Comparison of ENCODE assay signal across 1 cellular context in the genomic region with DNA sequence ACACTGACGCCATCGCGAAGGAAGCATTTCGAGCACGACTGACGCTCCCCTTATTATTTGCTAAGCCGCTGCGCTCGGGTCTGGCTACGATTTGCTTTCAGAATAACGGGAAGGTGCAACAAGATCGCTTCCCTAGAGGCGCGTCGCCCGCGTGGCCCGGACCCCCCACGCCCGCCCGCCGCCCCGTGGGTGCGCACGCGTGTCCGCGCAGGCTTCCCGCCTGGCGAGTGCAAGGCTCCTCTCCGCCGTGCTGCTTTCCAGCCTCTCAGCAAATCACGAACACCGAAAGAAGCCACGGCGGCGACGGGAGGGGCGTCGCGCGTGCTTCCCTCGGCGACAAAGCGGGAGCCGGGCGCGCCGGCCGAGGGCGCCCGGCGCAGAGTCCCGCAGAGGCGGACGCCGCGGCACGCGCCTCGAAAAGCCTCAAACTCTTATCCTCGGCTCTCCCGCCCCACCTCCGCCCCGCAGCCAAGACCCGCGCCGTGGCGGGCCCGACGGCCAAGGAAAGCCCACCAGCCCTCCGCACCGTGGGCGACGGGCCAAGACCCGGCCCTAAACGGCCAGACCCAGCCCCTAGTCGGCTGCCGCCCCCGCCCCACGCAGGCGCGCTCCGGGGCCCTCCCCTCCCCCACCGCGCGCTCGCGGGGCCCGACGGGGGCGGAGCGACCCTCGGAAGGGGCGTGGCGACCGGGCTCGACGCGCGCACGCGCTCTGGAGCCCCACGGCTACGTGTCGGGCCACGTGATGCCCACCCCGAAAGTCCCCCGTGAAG.
A peak's percentile ranks its signal among the peaks of the same experiment; 100 is the strongest.
TF ChIP-seq lines count a peak whose summit lies in the region.

No MANE protein-coding gene starts in this region.

TF ChIP-seq in GM12878, 131 proteins besides CTCF, POLR2A, EP300 and RAD21 (continued from another document and continues in another):
- TF ChIP-seq TBL1XR1 (IDR thresholded peaks at IDR 0.05; ENCODE audit: low read depth, low read length) (no peak), POLR2AphosphoS5 (IDR thresholded peaks at IDR 0.05; ENCODE audit: low read length) (0 out of 2 replicates have a peak, but pooled peaks have one; percentile 48), SMAD1 (IDR thresholded peaks at IDR 0.05; ENCODE audit: low read depth, partially characterized antibody) (no peak), IKZF2 (IDR thresholded peaks at IDR 0.05) (peak; percentile 37 to 56; a peak in 2 of 4 replicates), SUZ12 (IDR thresholded peaks at IDR 0.05; ENCODE audit: unreplicated experiment) (no peak), BCL11A (IDR thresholded peaks at IDR 0.05; ENCODE audit: low read depth, low read length) (no peak), LARP7 (IDR thresholded peaks at IDR 0.05) (peak; percentile 78), ZNF622 (IDR thresholded peaks at IDR 0.05) (no peak), SREBF1 (IDR thresholded peaks at IDR 0.05; ENCODE audit: low read length) (no peak), YBX1 (IDR thresholded peaks at IDR 0.05) (no peak), MEF2B (IDR thresholded peaks at IDR 0.05; ENCODE audit: partially characterized antibody, poor library complexity, severe bottlenecking) (no peak), ESRRA (IDR thresholded peaks at IDR 0.05; ENCODE audit: low read length) (no peak), ETV6 (conservative IDR thresholded peaks at IDR 0.05 in 1 of 2, IDR thresholded peaks at IDR 0.05 in 1 of 2; ENCODE audit: borderline replicate concordance in 1 of 2, low read depth in 1 of 2) (0 out of 4 replicates have a peak, but pooled peaks of 1 of the 2 experiments have one; percentile 11), TAF1 (IDR thresholded peaks at IDR 0.05; ENCODE audit: borderline replicate concordance, low read depth, low read length) (0 out of 2 replicates have a peak, but pooled peaks have one; percentile 11), EED (IDR thresholded peaks at IDR 0.05; ENCODE audit: low read depth) (peak; percentile 50; the same call in 1 of the 2 replicates), CBFB (IDR thresholded peaks at IDR 0.05; ENCODE audit: low read depth) (no peak), SMAD5 (IDR thresholded peaks at IDR 0.05; ENCODE audit: low read depth) (peak; percentile 38; the same call in 1 of the 2 replicates), BHLHE40 (IDR thresholded peaks at IDR 0.05; ENCODE audit: borderline replicate concordance in 1 of 2, low read depth in 2 of 2, low read length in 1 of 2) (peak; percentile 24 to 89; a peak in 3 of 4 replicates), HDAC2 (IDR thresholded peaks at IDR 0.05) (0 out of 2 replicates have a peak, but pooled peaks have one; percentile 73), STAT3 (IDR thresholded peaks at IDR 0.05; ENCODE audit: low read depth, low read length) (no peak), ZNF384 (IDR thresholded peaks at IDR 0.05; ENCODE audit: borderline replicate concordance, low read depth, low read length) (no peak), SRF (IDR thresholded peaks at IDR 0.05; ENCODE audit: low read depth in 2 of 2, low read length in 2 of 2) (no peak), RB1 (IDR thresholded peaks at IDR 0.05; ENCODE audit: borderline replicate concordance) (peak; percentile 72; the same call in 1 of the 2 replicates), MEF2A (IDR thresholded peaks at IDR 0.05; ENCODE audit: insufficient read depth, low read depth, low read length) (no peak), PAX8 (IDR thresholded peaks at IDR 0.05) (no peak), JUND (IDR thresholded peaks at IDR 0.05; ENCODE audit: low read depth, low read length) (no peak), SP1 (IDR thresholded peaks at IDR 0.05; ENCODE audit: low read depth, low read length) (no peak), FOXM1 (IDR thresholded peaks at IDR 0.05; ENCODE audit: low read depth, low read length) (no peak), RELA (IDR thresholded peaks at IDR 0.05; ENCODE audit: borderline replicate concordance, partially characterized antibody) (peak; percentile 71), SIX5 (IDR thresholded peaks at IDR 0.05; ENCODE audit: low read depth, low read length, severe bottlenecking) (no peak)
- TF ChIP-seq, protein P1, sequence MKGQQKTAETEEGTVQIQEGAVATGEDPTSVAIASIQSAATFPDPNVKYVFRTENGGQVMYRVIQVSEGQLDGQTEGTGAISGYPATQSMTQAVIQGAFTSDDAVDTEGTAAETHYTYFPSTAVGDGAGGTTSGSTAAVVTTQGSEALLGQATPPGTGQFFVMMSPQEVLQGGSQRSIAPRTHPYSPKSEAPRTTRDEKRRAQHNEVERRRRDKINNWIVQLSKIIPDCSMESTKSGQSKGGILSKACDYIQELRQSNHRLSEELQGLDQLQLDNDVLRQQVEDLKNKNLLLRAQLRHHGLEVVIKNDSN (IDR thresholded peaks at IDR 0.05; ENCODE audit: borderline replicate concordance, extremely low read length, insufficient read depth, low read depth, low read length), result peak; percentile 92
- TF ChIP-seq, protein P2, sequence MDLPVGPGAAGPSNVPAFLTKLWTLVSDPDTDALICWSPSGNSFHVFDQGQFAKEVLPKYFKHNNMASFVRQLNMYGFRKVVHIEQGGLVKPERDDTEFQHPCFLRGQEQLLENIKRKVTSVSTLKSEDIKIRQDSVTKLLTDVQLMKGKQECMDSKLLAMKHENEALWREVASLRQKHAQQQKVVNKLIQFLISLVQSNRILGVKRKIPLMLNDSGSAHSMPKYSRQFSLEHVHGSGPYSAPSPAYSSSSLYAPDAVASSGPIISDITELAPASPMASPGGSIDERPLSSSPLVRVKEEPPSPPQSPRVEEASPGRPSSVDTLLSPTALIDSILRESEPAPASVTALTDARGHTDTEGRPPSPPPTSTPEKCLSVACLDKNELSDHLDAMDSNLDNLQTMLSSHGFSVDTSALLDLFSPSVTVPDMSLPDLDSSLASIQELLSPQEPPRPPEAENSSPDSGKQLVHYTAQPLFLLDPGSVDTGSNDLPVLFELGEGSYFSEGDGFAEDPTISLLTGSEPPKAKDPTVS (IDR thresholded peaks at IDR 0.05; ENCODE audit: low read depth, low read length), result no peak
- TF ChIP-seq, protein P3, sequence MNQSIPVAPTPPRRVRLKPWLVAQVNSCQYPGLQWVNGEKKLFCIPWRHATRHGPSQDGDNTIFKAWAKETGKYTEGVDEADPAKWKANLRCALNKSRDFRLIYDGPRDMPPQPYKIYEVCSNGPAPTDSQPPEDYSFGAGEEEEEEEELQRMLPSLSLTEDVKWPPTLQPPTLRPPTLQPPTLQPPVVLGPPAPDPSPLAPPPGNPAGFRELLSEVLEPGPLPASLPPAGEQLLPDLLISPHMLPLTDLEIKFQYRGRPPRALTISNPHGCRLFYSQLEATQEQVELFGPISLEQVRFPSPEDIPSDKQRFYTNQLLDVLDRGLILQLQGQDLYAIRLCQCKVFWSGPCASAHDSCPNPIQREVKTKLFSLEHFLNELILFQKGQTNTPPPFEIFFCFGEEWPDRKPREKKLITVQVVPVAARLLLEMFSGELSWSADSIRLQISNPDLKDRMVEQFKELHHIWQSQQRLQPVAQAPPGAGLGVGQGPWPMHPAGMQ (IDR thresholded peaks at IDR 0.05; ENCODE audit: borderline replicate concordance), result no peak
- TF ChIP-seq, protein P4, sequence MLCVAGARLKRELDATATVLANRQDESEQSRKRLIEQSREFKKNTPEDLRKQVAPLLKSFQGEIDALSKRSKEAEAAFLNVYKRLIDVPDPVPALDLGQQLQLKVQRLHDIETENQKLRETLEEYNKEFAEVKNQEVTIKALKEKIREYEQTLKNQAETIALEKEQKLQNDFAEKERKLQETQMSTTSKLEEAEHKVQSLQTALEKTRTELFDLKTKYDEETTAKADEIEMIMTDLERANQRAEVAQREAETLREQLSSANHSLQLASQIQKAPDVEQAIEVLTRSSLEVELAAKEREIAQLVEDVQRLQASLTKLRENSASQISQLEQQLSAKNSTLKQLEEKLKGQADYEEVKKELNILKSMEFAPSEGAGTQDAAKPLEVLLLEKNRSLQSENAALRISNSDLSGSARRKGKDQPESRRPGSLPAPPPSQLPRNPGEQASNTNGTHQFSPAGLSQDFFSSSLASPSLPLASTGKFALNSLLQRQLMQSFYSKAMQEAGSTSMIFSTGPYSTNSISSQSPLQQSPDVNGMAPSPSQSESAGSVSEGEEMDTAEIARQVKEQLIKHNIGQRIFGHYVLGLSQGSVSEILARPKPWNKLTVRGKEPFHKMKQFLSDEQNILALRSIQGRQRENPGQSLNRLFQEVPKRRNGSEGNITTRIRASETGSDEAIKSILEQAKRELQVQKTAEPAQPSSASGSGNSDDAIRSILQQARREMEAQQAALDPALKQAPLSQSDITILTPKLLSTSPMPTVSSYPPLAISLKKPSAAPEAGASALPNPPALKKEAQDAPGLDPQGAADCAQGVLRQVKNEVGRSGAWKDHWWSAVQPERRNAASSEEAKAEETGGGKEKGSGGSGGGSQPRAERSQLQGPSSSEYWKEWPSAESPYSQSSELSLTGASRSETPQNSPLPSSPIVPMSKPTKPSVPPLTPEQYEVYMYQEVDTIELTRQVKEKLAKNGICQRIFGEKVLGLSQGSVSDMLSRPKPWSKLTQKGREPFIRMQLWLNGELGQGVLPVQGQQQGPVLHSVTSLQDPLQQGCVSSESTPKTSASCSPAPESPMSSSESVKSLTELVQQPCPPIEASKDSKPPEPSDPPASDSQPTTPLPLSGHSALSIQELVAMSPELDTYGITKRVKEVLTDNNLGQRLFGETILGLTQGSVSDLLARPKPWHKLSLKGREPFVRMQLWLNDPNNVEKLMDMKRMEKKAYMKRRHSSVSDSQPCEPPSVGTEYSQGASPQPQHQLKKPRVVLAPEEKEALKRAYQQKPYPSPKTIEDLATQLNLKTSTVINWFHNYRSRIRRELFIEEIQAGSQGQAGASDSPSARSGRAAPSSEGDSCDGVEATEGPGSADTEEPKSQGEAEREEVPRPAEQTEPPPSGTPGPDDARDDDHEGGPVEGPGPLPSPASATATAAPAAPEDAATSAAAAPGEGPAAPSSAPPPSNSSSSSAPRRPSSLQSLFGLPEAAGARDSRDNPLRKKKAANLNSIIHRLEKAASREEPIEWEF (IDR thresholded peaks at IDR 0.05; ENCODE audit: insufficient replicate concordance, low read depth, low read length), result no peak
- TF ChIP-seq, protein P5, sequence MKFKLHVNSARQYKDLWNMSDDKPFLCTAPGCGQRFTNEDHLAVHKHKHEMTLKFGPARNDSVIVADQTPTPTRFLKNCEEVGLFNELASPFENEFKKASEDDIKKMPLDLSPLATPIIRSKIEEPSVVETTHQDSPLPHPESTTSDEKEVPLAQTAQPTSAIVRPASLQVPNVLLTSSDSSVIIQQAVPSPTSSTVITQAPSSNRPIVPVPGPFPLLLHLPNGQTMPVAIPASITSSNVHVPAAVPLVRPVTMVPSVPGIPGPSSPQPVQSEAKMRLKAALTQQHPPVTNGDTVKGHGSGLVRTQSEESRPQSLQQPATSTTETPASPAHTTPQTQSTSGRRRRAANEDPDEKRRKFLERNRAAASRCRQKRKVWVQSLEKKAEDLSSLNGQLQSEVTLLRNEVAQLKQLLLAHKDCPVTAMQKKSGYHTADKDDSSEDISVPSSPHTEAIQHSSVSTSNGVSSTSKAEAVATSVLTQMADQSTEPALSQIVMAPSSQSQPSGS (IDR thresholded peaks at IDR 0.05; ENCODE audit: low read length), result no peak
- TF ChIP-seq, protein P6, sequence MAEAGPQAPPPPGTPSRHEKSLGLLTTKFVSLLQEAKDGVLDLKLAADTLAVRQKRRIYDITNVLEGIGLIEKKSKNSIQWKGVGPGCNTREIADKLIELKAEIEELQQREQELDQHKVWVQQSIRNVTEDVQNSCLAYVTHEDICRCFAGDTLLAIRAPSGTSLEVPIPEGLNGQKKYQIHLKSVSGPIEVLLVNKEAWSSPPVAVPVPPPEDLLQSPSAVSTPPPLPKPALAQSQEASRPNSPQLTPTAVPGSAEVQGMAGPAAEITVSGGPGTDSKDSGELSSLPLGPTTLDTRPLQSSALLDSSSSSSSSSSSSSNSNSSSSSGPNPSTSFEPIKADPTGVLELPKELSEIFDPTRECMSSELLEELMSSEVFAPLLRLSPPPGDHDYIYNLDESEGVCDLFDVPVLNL (IDR thresholded peaks at IDR 0.05; ENCODE audit: low read depth, low read length), result no peak
- TF ChIP-seq, protein P7, sequence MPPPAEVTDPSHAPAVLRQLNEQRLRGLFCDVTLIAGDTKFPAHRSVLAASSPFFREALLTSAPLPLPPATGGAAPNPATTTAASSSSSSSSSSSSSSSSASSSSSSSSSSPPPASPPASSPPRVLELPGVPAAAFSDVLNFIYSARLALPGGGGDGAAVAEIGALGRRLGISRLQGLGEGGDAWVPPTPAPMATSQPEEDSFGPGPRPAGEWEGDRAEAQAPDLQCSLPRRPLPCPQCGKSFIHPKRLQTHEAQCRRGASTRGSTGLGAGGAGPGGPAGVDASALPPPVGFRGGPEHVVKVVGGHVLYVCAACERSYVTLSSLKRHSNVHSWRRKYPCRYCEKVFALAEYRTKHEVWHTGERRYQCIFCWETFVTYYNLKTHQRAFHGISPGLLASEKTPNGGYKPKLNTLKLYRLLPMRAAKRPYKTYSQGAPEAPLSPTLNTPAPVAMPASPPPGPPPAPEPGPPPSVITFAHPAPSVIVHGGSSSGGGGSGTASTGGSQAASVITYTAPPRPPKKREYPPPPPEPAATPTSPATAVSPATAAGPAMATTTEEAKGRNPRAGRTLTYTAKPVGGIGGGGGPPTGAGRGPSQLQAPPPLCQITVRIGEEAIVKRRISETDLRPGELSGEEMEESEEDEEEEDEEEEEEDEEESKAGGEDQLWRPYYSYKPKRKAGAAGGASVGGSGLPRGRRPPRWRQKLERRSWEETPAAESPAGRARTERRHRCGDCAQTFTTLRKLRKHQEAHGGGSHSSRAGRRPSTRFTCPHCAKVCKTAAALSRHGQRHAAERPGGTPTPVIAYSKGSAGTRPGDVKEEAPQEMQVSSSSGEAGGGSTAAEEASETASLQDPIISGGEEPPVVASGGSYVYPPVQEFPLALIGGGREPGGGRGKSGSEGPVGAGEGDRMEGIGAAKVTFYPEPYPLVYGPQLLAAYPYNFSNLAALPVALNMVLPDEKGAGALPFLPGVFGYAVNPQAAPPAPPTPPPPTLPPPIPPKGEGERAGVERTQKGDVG (CRISPR knock-in tag; IDR thresholded peaks at IDR 0.05), result no peak
- TF ChIP-seq, protein P8, sequence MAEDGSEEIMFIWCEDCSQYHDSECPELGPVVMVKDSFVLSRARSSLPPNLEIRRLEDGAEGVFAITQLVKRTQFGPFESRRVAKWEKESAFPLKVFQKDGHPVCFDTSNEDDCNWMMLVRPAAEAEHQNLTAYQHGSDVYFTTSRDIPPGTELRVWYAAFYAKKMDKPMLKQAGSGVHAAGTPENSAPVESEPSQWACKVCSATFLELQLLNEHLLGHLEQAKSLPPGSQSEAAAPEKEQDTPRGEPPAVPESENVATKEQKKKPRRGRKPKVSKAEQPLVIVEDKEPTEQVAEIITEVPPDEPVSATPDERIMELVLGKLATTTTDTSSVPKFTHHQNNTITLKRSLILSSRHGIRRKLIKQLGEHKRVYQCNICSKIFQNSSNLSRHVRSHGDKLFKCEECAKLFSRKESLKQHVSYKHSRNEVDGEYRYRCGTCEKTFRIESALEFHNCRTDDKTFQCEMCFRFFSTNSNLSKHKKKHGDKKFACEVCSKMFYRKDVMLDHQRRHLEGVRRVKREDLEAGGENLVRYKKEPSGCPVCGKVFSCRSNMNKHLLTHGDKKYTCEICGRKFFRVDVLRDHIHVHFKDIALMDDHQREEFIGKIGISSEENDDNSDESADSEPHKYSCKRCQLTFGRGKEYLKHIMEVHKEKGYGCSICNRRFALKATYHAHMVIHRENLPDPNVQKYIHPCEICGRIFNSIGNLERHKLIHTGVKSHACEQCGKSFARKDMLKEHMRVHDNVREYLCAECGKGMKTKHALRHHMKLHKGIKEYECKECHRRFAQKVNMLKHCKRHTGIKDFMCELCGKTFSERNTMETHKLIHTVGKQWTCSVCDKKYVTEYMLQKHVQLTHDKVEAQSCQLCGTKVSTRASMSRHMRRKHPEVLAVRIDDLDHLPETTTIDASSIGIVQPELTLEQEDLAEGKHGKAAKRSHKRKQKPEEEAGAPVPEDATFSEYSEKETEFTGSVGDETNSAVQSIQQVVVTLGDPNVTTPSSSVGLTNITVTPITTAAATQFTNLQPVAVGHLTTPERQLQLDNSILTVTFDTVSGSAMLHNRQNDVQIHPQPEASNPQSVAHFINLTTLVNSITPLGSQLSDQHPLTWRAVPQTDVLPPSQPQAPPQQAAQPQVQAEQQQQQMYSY (CRISPR knock-in tag; IDR thresholded peaks at IDR 0.05), result no peak
